Comparison of ENCODE assay signal across 8 cellular contexts in the genomic region with DNA sequence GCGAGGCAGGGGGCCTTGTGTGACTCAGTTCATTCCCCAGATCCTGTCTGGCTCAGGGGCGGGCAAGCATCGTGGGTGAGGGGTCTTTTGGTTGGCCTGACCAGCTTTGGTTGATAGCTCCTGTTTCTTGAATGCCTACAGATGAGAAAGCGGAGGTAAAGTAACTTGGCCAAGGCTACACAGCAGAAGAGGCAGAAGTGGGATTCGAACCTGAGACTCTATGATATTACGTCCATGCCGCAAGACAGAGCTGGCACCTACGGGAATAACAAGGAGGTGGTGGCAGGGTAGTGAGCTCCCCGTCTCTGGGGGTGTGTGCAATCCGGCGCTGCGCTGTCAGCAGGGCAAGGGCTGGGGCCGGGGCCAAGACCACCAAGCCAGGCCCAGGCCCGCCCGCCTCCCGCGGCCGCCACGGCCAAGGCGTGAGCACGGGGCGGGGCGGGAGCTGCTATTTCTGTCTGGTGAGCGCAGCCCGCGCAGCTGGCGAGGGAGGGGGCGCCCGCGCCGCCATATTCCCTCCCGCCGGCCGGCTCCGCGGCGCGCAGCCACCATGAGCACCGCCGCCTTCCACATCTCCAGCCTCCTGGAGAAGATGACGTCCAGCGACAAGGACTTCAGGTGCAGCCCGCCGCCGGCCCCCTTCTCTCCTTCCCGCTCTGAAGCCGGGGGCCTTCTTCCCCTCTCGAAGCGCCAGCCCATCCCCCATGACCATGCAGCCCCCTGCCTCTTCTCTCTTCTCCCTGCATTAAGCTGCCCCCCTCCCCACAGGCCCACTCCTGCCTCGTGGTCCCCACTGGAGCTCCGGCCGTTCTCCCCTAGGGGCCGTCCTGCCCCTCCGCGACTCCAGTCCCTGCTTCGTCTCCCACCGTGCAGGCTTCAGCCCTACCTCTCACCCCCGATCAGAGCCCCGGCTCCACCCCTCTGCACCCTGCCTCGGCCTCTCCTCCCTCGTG. TPM values are rescaled to one million over a fixed set of nuclear protein-coding genes. Genes with fewer than 3 reads are reported as not detected.
DNase-seq lines count a peak whose midpoint lies in the region; ATAC-seq and TF ChIP-seq lines count a peak whose summit lies in the region.

A gene (plus strand): TSS at position 510 of the 953 bp plus-strand sequence. CDS start 41 bp downstream, at position 551.

- CTCF ChIA-PET in IMR-90 (lab: Yijun Ruan, JAX): interaction anchor here (1.7 kb wide), 1 partner anchor 14 kb away, joined by 7 read pairs; no protein-coding TSS in a partner anchor

- intact Hi-C loops in IMR-90 (cut with micrococcal nuclease) (no loop called here), colonic mucosa (cut with DNase I) (no loop called here)

- H3K27ac ChIP-seq in BLaER1 treated with 17β-estradiol and CSF1 and Interleukin-3, amounts not matched to agents 10 nM and 100 nM: peak within 1 kb of the TSS; percentile 33 to 80 (median 59); a peak in 20 of 22 replicates
- H3K27ac ChIP-seq in IMR-90 (ENCODE audit: insufficient read depth, low read length) (peak within 1 kb of the TSS; percentile 42), colonic mucosa (no peak within 1 kb of the TSS), layer of hippocampus (ENCODE audit: low read depth, low read length) (peak within 1 kb of the TSS; percentile 85)

- peak within 1 kb of the TSS; percentile 94 for H2AK9ac ChIP-seq in IMR-90 (replicated peaks; ENCODE audit: low read depth, low read length, poor library complexity)

- in situ Hi-C loops in IMR-90 (cut with MboI; ENCODE audit: low sequenced_read_pairs): no loop called here

- no TSS peak for BruUV-seq in IMR-90 (replicated peaks; lab: Mats Ljungman, UMichigan)

- peak within 1 kb of the TSS; percentile 69 to 81 (median 75) for H3K9ac ChIP-seq in BLaER1 treated with 17β-estradiol and CSF1 and Interleukin-3, amounts not matched to agents 10 nM and 100 nM
- H3K9ac ChIP-seq in IMR-90 (ENCODE audit: low read depth, low read length): peak within 1 kb of the TSS; percentile 83
- peak within 1 kb of the TSS; percentile 26 to 28 for H3K9ac ChIP-seq in colonic mucosa (ENCODE audit: low read depth in 2 of 2, low read length in 2 of 2)

- TF ChIP-seq POLR2A in IMR-90 (IDR thresholded peaks at IDR 0.05; ENCODE audit: low read depth, low read length): no peak; the same call in 1 of the 2 replicates

- POLR2A ChIA-PET in IMR-90 (lab: Charles Lee; ENCODE audit: unreplicated experiment): interaction anchor here (1.1 kb wide), 1 partner anchor 15 kb away, joined by 5 read pairs; no protein-coding TSS in a partner anchor

- H2AK5ac ChIP-seq in IMR-90 (ENCODE audit: low read depth, low read length): peak within 1 kb of the TSS; percentile 44; the same call in 1 of the 2 replicates

- no peak for TF ChIP-seq RAD21 in IMR-90 (IDR thresholded peaks at IDR 0.05; ENCODE audit: low read length)

- DNase-seq in IMR-90: peak; percentile 37
- peak; percentile 35 for DNase-seq in colonic mucosa
- DNase-seq in stimulated activated CD4-positive, alpha-beta T cell treated with anti-CD3 and anti-CD28 coated beads, Interleukin-2, amount 100 ng/mL, for 24 hours: peak; percentile 43 to 53

- no peaks in the 10 kb centered on the region for H3K36me3 ChIP-seq in BLaER1 treated with 17β-estradiol and CSF1 and Interleukin-3, amounts not matched to agents 10 nM and 100 nM
- H3K36me3 ChIP-seq in IMR-90 (ENCODE audit: control insufficient read depth, insufficient read depth, low read length) (no peaks in the 10 kb centered on the region), colonic mucosa (no peaks in the 10 kb centered on the region)

- dilution Hi-C loops in IMR-90 (cut with HindIII; ENCODE audit: low sequenced_read_pairs, unreplicated experiment): no loop called here

- H3K9me1 ChIP-seq in IMR-90 (ENCODE audit: insufficient read depth, low read length): peaks cover 9% of the 10 kb centered on the region

- 36% methylated on average over 9 of the region's 61 CpGs; no CpG with 5 or more reads in 1 of the 2 experiments for WGBS in IMR-90 (ENCODE audit: extremely low coverage in 2 of 2, insufficient read length in 1 of 2), 2 experiments

- H2AFZ ChIP-seq in IMR-90 (replicated peaks; ENCODE audit: low read length, poor library complexity): peak within 1 kb of the TSS; percentile 99

- H2BK120ac ChIP-seq in IMR-90 (ENCODE audit: low read depth, low read length): peak within 1 kb of the TSS; percentile 84

- peaks cover 0 to 8% (median 0%) of the 10 kb centered on the region in 11 experiments; a peak in 1 of 22 replicates for H4K20me1 ChIP-seq in BLaER1 treated with 17β-estradiol and CSF1 and Interleukin-3, amounts not matched to agents 10 nM and 100 nM
- no peaks in the 10 kb centered on the region for H4K20me1 ChIP-seq in IMR-90 (ENCODE audit: insufficient read depth, low read length)

- ATAC-seq in IMR-90 (ENCODE audit: low read depth) (peak; percentile 95), HG03521 (IDR thresholded peaks at IDR 0.05; ENCODE audit: unreplicated experiment) (no peak), HG03097 (IDR thresholded peaks at IDR 0.05; ENCODE audit: low FRiP score, unreplicated experiment) (no peak)

- no peak within 1 kb of the TSS; the same call in 2 of the 3 replicates for H2BK15ac ChIP-seq in IMR-90 (ENCODE audit: low read depth, low read length)

- peak within 1 kb of the TSS; percentile 71 for H3K18ac ChIP-seq in IMR-90 (ENCODE audit: low read depth, low read length)

- no peak within 1 kb of the TSS for H2BK5ac ChIP-seq in IMR-90 (ENCODE audit: low read depth, low read length, poor library complexity, severe bottlenecking)

- peaks cover 0 to 7% of the 10 kb centered on the region in 2 experiments; a peak in 2 of 4 replicates for H3K79me1 ChIP-seq in IMR-90 (ENCODE audit: low read depth in 1 of 2, low read length in 2 of 2)

- peak within 1 kb of the TSS; percentile 83 for H4K5ac ChIP-seq in IMR-90 (ENCODE audit: low read depth, low read length)

- no peaks in the 10 kb centered on the region for H3K9me3 ChIP-seq in BLaER1 treated with 17β-estradiol and CSF1 and Interleukin-3, amounts not matched to agents 10 nM and 100 nM (replicated peaks in 1 of 11)
- H3K9me3 ChIP-seq in IMR-90 (ENCODE audit: control insufficient read depth, insufficient read depth, low read length) (no peaks in the 10 kb centered on the region), colonic mucosa (no peaks in the 10 kb centered on the region)

- H4K91ac ChIP-seq in IMR-90 (ENCODE audit: insufficient read depth, low read depth, low read length): peak within 1 kb of the TSS; percentile 77

- TF ChIP-seq CTCF in IMR-90 (conservative IDR thresholded peaks at IDR 0.05; ENCODE audit: low read depth, low read length) (no peak), WI38 (IDR thresholded peaks at IDR 0.05; ENCODE audit: low read depth, low read length) (no peak), colonic mucosa (IDR thresholded peaks at IDR 0.05) (no peak)

- H3K4me1 ChIP-seq in BLaER1 treated with 17β-estradiol and CSF1 and Interleukin-3, amounts not matched to agents 10 nM and 100 nM: peaks cover 6 to 35% (median 20%) of the 10 kb centered on the region in 10 experiments
- peaks cover 5% of the 10 kb centered on the region for H3K4me1 ChIP-seq in IMR-90 (ENCODE audit: control insufficient read depth, insufficient read depth, low read length)
- H3K4me1 ChIP-seq in colonic mucosa: no peaks in the 10 kb centered on the region

- H2BK20ac ChIP-seq in IMR-90 (ENCODE audit: low read depth, low read length): no peak within 1 kb of the TSS

- H4K8ac ChIP-seq in IMR-90 (ENCODE audit: low read depth in 2 of 2, low read length in 2 of 2): peak within 1 kb of the TSS; percentile 86 to 93

- H3K4me2 ChIP-seq in BLaER1 treated with 17β-estradiol and CSF1 and Interleukin-3, amounts not matched to agents 10 nM and 100 nM: peak within 1 kb of the TSS; percentile 91 to 99 (median 94)
- H3K4me2 ChIP-seq in IMR-90 (ENCODE audit: low read depth, low read length): peak within 1 kb of the TSS; percentile 92

- H3K27me3 ChIP-seq in BLaER1 treated with 17β-estradiol and CSF1 and Interleukin-3, amounts not matched to agents 10 nM and 100 nM: peaks cover 0 to 12% (median 0%) of the 10 kb centered on the region in 11 experiments; a peak in 6 of 22 replicates
- H3K27me3 ChIP-seq in IMR-90 (ENCODE audit: control insufficient read depth, insufficient read depth, low read length): no peaks in the 10 kb centered on the region
- no peaks in the 10 kb centered on the region for H3K27me3 ChIP-seq in colonic mucosa
- H3K27me3 ChIP-seq in layer of hippocampus (ENCODE audit: control insufficient read depth, insufficient read depth, low read length): no peaks in the 10 kb centered on the region

- peak within 1 kb of the TSS; percentile 95 for H3K4ac ChIP-seq in IMR-90 (ENCODE audit: low read depth, low read length)

- peak within 1 kb of the TSS; percentile 56; the same call in 1 of the 2 replicates for H3K56ac ChIP-seq in IMR-90 (ENCODE audit: extremely low read depth, insufficient read depth, low read length)

- peak within 1 kb of the TSS; percentile 58 to 72 (median 68) for H3K4me3 ChIP-seq in BLaER1 treated with 17β-estradiol and CSF1 and Interleukin-3, amounts not matched to agents 10 nM and 100 nM
- peak within 1 kb of the TSS; percentile 79 for H3K4me3 ChIP-seq in IMR-90 (ENCODE audit: insufficient read depth, low read depth, low read length)
- peak within 1 kb of the TSS; percentile 56 for H3K4me3 ChIP-seq in WI38 (ENCODE audit: low read depth, low read length)
- H3K4me3 ChIP-seq in colonic mucosa: peak within 1 kb of the TSS; percentile 37

- peak within 1 kb of the TSS; percentile 53; the same call in 1 of the 2 replicates for H3K23ac ChIP-seq in IMR-90 (ENCODE audit: low read depth, low read length)

- H3K14ac ChIP-seq in IMR-90 (replicated peaks; ENCODE audit: low read depth, low read length): peak within 1 kb of the TSS; percentile 94

TF ChIP-seq in IMR-90, 13 proteins besides CTCF, POLR2A, EP300 and RAD21 (continues in another document):
- TF ChIP-seq, protein P1, sequence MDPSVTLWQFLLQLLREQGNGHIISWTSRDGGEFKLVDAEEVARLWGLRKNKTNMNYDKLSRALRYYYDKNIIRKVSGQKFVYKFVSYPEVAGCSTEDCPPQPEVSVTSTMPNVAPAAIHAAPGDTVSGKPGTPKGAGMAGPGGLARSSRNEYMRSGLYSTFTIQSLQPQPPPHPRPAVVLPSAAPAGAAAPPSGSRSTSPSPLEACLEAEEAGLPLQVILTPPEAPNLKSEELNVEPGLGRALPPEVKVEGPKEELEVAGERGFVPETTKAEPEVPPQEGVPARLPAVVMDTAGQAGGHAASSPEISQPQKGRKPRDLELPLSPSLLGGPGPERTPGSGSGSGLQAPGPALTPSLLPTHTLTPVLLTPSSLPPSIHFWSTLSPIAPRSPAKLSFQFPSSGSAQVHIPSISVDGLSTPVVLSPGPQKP (IDR thresholded peaks at IDR 0.05; ENCODE audit: borderline replicate concordance, low read depth, low read length): no peak
- no peak for TF ChIP-seq FOS (IDR thresholded peaks at IDR 0.05; ENCODE audit: low read depth, low read length)
- TF ChIP-seq MAZ (IDR thresholded peaks at IDR 0.05; ENCODE audit: borderline replicate concordance, low read depth, low read length): peak; percentile 71; the same call in 1 of the 2 replicates
- TF ChIP-seq CEBPB (IDR thresholded peaks at IDR 0.05; ENCODE audit: low read depth, low read length): no peak

RNA-seq across cellular contexts. Expression of the gene that starts here (rescaled TPM):
- total RNA-seq in IMR-90 (2012; rRNA removed) (2.5 and 2.9 TPM in 2 replicates), colonic mucosa (1 to 10 TPM in 1 of 2 donors, under 1 TPM in 1; 0.72 to 2.2 TPM)
- polyA plus RNA-seq in IMR-90 (2012; rRNA removed): 4.9 and 5.7 TPM in 2 replicates
- 4.3 and 7.4 TPM in 2 replicates for polyA plus RNA-seq in IMR-90 (2012; cell fraction: cytosol; rRNA removed)
- 11.5 and 21.5 TPM in 2 replicates for polyA plus RNA-seq in IMR-90 (2012; cell fraction: nucleus; rRNA removed; ENCODE audit: low replicate concordance)

Comparison
In these comparisons a context has a peak if more than half of its experiments do, and no peak if none do; other contexts are left out.
1. H3K9ac ChIP-seq: peak in every context shown above with its lines; median percentile 83 in IMR-90; 75 in BLaER1 treated with 17β-estradiol and CSF1 and Interleukin-3, amounts not matched to agents 10 nM and 100 nM; 27 in colonic mucosa.